Comparison of ENCODE assay signal across 12 cellular contexts in genomic region chr9:121597693-121598166, GRCh38. TPM values are rescaled to one million over a fixed set of nuclear protein-coding genes. Genes with fewer than 3 reads are reported as not detected.
DNase-seq lines count a peak whose midpoint lies in the region; ATAC-seq and TF ChIP-seq lines count a peak whose summit lies in the region.
"Had no signal": no experiment of that assay in that cellular context is flagged by ENCODE, and none has a peak within 500 bp of the region (broad histone marks: within the 10 kb centered on the region; RNA-seq: fewer than 3 reads in every experiment).

No MANE protein-coding gene starts in this region.

- H3K4me1 ChIP-seq in GM23248 (ENCODE audit: insufficient read depth): peaks cover 3% of the 10 kb centered on the region; the same call in 1 of the 2 replicates
- peaks cover 39% of the 10 kb centered on the region for H3K4me1 ChIP-seq in body of pancreas
- H3K4me1 ChIP-seq in rectal smooth muscle tissue (ENCODE audit: control insufficient read depth, insufficient read depth, low read length): peaks cover 6% of the 10 kb centered on the region

- H3K27me3 ChIP-seq in GM23248 (replicated peaks; ENCODE audit: insufficient read depth): peaks cover 10% of the 10 kb centered on the region; the same call in 1 of the 2 replicates
- H3K27me3 ChIP-seq in body of pancreas: no peaks in the 10 kb centered on the region
- no peaks in the 10 kb centered on the region for H3K27me3 ChIP-seq in layer of hippocampus (ENCODE audit: control insufficient read depth, insufficient read depth, low read length)
- H3K27me3 ChIP-seq in rectal smooth muscle tissue (ENCODE audit: control insufficient read depth, insufficient read depth, low read length): peaks cover 3% of the 10 kb centered on the region

- WGBS in GM23248 (ENCODE audit: low coverage in 1 of 2, low lambda C conversion rate in 2 of 2, missing lambda C conversion rate in 2 of 2), 2 experiments: 25 to 35% methylated on average over 12 to 14 of the region's 14 CpGs
- WGBS in body of pancreas, 2 donors: 46 to 63% methylated on average over 7 to 14 of the region's 14 CpGs

- H3K9me2 ChIP-seq in GM23248 (ENCODE audit: insufficient read depth): no peaks in the 10 kb centered on the region

- H3K79me2 ChIP-seq in GM23248 (ENCODE audit: insufficient read depth): no peaks in the 10 kb centered on the region

- DNase-seq in GM23248 (no peak), body of pancreas (no peak), NOMO-1 treated with DMSO at 0.1 percent for 48 hours (lab: John Stamatoyannopoulos, UW; ENCODE audit: unreplicated experiment) (no peak), NCI-H446 (lab: John Stamatoyannopoulos, UW) (no peak), dedifferentiated amniotic fluid mesenchymal stem cell (ENCODE audit: extremely low spot score) (no peak), RPMI8226 (no peak)
- DNase-seq: activated CD8-positive, alpha-beta memory T cell treated with anti-CD3 and anti-CD28 coated beads, Interleukin-2, amount 10 ng/mL, durations not matched to agents 7 days and 5 days; effector memory CD4-positive, alpha-beta T cell; NCI-H1417 treated with DMSO at 0.1 percent for 48 hours; T-helper 2 cell had no signal

- in situ Hi-C loops in GM23248 (cut with MboI): no loop called here

- H3K36me3 ChIP-seq in GM23248 (ENCODE audit: low read depth) (no peaks in the 10 kb centered on the region), body of pancreas (replicated peaks in 1 of 2; ENCODE audit: insufficient read depth in 1 of 2, low read depth in 2 of 2) (no peaks in the 10 kb centered on the region), rectal smooth muscle tissue (ENCODE audit: control insufficient read depth, insufficient read depth, low read length) (no peaks in the 10 kb centered on the region)

- peak overlapping the region; percentile 69 for H3K4me2 ChIP-seq in GM23248 (ENCODE audit: unreplicated experiment)

- no peak overlapping the region for H3K9ac ChIP-seq in GM23248
- H3K9ac ChIP-seq in rectal smooth muscle tissue (ENCODE audit: low read length): no peak overlapping the region

- TF ChIP-seq CTCF in body of pancreas (IDR thresholded peaks at IDR 0.05): no peak

- H3K9me3 ChIP-seq in GM23248 (ENCODE audit: low read depth) (no peaks in the 10 kb centered on the region), body of pancreas (no peaks in the 10 kb centered on the region)

- no peak for ATAC-seq in body of pancreas
- ATAC-seq: activated CD8-positive, alpha-beta memory T cell treated with anti-CD3 and anti-CD28 coated beads, Interleukin-2, amount 10 ng/mL, durations not matched to agents 7 days and 5 days had no signal

- H3K27ac ChIP-seq in GM23248: no peak overlapping the region
- peak overlapping the region; percentile 79 to 91 (median 83) for H3K27ac ChIP-seq in body of pancreas
- H3K27ac ChIP-seq in layer of hippocampus (ENCODE audit: low read depth, low read length): peak overlapping the region; percentile 52
- H3K27ac ChIP-seq in rectal smooth muscle tissue (ENCODE audit: low read depth, low read length): peak overlapping the region; percentile 90

- no peak for TF ChIP-seq POLR2A in body of pancreas (IDR thresholded peaks at IDR 0.05)

- peak overlapping the region; percentile 74 for H2AFZ ChIP-seq in GM23248

- H3K4me3 ChIP-seq in GM23248: peak overlapping the region; percentile 73; the same call in 1 of the 2 replicates
- no peak overlapping the region for H3K4me3 ChIP-seq in body of pancreas
- peak overlapping the region; percentile 70 for H3K4me3 ChIP-seq in rectal smooth muscle tissue (ENCODE audit: low read length)

- H4K20me1 ChIP-seq in GM23248 (ENCODE audit: insufficient read depth): no peaks in the 10 kb centered on the region

- H3F3A ChIP-seq in GM23248 (ENCODE audit: insufficient read depth): peaks cover 20% of the 10 kb centered on the region

- intact Hi-C loops in body of pancreas (cut with DNase I): no loop called here

RNA-seq across cellular contexts. Expression of gene DAB2IP, which starts 53.7 kb away (rescaled TPM):
- 9.5 and 19.7 TPM in 2 replicates for total RNA-seq in GM23248 (2014; rRNA removed; shearing (Covaris generic))
- 2.1 and 2.6 TPM in 2 replicates for polyA plus RNA-seq in GM23248 (2016; fragmentation: Nextera tagmentation; extraction: Ambion mirVana)
- 10 to 100 TPM; 25.2 to 34.9 TPM for total RNA-seq in body of pancreas

Comparison
In these comparisons a context has a peak if more than half of its experiments do, and no peak if none do; other contexts are left out.
1. H3K4me3 ChIP-seq: peak in GM23248 (single experiment) and rectal smooth muscle tissue (single experiment); none in body of pancreas (0 of 2).